ENCODE assay signal across 10 cellular contexts in the genomic region with DNA sequence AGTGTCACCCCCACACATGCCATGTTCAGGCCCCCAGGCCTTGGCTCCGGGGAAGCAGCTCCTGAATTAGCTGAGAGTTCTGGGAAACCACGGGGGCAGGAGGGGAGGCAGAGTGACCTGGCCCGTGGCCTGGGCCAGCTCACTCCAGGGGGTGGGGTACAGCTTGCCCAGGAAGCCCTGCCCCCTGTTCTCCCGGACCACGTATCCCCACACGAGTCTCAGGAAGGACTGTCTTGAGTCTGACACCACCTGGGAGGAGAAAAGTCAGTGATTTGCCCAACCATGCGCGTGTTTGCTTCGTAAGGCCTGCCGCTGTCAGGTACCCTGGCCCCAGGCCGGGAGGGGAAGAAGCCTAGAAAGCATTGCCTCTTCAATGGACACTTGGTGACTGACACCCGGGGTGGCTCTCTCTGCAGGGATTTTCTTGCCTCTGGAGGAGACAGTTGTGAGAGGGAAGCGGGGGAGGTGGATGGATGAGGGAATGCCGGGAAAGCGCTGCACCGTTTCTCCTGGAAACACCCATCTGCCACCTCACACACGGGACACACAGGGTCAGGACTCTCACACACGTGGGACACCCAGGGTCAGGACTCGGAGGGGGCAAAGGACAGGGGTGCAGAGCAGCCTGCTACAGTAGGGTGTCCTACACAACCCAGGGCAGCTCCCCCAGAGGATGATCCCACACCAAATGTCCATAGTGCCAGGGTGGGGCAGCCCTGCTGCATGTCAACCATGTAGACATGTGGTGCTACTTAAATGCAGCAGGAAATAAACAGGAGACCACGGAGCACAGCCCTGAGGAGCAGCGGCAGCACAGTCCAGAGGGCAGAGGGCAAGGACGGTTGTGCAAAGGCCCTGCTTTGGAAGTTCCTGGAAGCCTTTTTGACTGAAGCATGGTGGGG. TPM values are rescaled to one million over a fixed set of nuclear protein-coding genes. Genes with fewer than 3 reads are reported as not detected.
DNase-seq lines count a peak whose midpoint lies in the region; FAIRE-seq and TF ChIP-seq lines count a peak whose summit lies in the region.
"Had no signal": no experiment of that assay in that cellular context is flagged by ENCODE, and none has a peak within 500 bp of the region (broad histone marks: within the 10 kb centered on the region; RNA-seq: fewer than 3 reads in every experiment).

No MANE protein-coding gene starts in this region.

- no peak overlapping the region for H3K4me3 ChIP-seq in hepatocyte

- WGBS in hepatocyte (ENCODE audit: low lambda C conversion rate, missing lambda C conversion rate): 72% methylated on average over 21 of the region's 22 CpGs

- peaks cover 58% of the 10 kb centered on the region for H3K79me2 ChIP-seq in hepatocyte

- no peak for FAIRE-seq in GM19239 (lab: Jason Lieb, UNC)

- H3K4me1 ChIP-seq in hepatocyte (ENCODE audit: insufficient read depth): peaks cover 42% of the 10 kb centered on the region

- DNase-seq in GM03348 (ENCODE audit: low spot score) (peak; percentile 7), amniotic epithelial cell (ENCODE audit: low read depth) (peak; percentile 24), hepatocyte (ENCODE audit: low spot score) (no peak), retina (peak; percentile 14), NCI-H2029 (lab: John Stamatoyannopoulos, UW) (no peak), GM19239 (ENCODE audit: insufficient read length, low spot score) (no peak), H4 (ENCODE audit: low spot score) (no peak)
- DNase-seq in activated naive CD4-positive, alpha-beta T cell treated with anti-CD3 and anti-CD28 coated beads, Interleukin-2, amount 50 U/mL, for 16 hours: no peak
- DNase-seq: erythroblast; stimulated activated naive B cell treated with anti-CD40 and anti-IgM and Interleukin-4, amounts not matched to agents 10 μg/mL and 1 μg/mL and 100 μg/mL, for 72 hours had no signal

- H3K27ac ChIP-seq in hepatocyte: peak overlapping the region; percentile 84

- H4K20me1 ChIP-seq in hepatocyte (ENCODE audit: insufficient read depth, poor library complexity, severe bottlenecking): no peaks in the 10 kb centered on the region

- no peak overlapping the region for H2AFZ ChIP-seq in hepatocyte

- H3K9me3 ChIP-seq in hepatocyte (ENCODE audit: low read depth): no peaks in the 10 kb centered on the region

- no peaks in the 10 kb centered on the region for H3K9me2 ChIP-seq in hepatocyte (replicated peaks; ENCODE audit: insufficient read depth)

- H3K36me3 ChIP-seq in hepatocyte (replicated peaks; ENCODE audit: insufficient read depth, low read depth): no peaks in the 10 kb centered on the region

- H3K27me3 ChIP-seq in hepatocyte: no peaks in the 10 kb centered on the region

- TF ChIP-seq CTCF in hepatocyte (IDR thresholded peaks at IDR 0.05; ENCODE audit: poor library complexity): no peak

- H3K4me2 ChIP-seq in hepatocyte: peak overlapping the region; percentile 35

RNA-seq across cellular contexts. Expression of gene RAMP1, which starts 4.9 kb away (rescaled TPM):
- total RNA-seq in hepatocyte: 134 and 156 TPM in 2 replicates
- 329 and 383 TPM in 2 replicates for polyA plus RNA-seq in hepatocyte
- not detected in 2 replicates for total RNA-seq in H4 (2014; rRNA removed; shearing (Covaris generic))

Comparison
In these comparisons a context has a peak if more than half of its experiments do, and no peak if none do; other contexts are left out.
1. DNase-seq: peak in GM03348 (single experiment), amniotic epithelial cell (single experiment) and retina (single experiment); none in hepatocyte (single experiment), NCI-H2029 (single experiment), activated naive CD4-positive, alpha-beta T cell treated with anti-CD3 and anti-CD28 coated beads, Interleukin-2, amount 50 U/mL, for 16 hours (single experiment), GM19239 (single experiment) and H4 (single experiment).
2. RNA of gene RAMP1, which starts 4.9 kb away (total RNA-seq): 134 to 156 TPM in hepatocyte; not detected in H4; every median in the first group is over 100 times any median in the second.